Comparison of ENCODE assay signal across 1 cellular context in genomic region chr3:112786002-112786590, GRCh38.
TF ChIP-seq lines count a peak whose summit lies in the region.

No MANE protein-coding gene starts in this region.

TF ChIP-seq in K562, 482 proteins besides CTCF, POLR2A, EP300 and RAD21 (continued from another document and continues in another):
- TF ChIP-seq ZNF76 (CRISPR knock-in tag; IDR thresholded peaks at IDR 0.05; ENCODE audit: borderline replicate concordance) (no peak), NFE2L1 (tag; IDR thresholded peaks at IDR 0.05; ENCODE audit: borderline replicate concordance, low read depth) (no peak), HNRNPH1 (optimal IDR thresholded peaks at IDR 0.05; ENCODE audit: low read depth, low read length) (no peak), GMEB1 (CRISPR knock-in tag; IDR thresholded peaks at IDR 0.05) (no peak), TFAP4 (CRISPR knock-in tag; IDR thresholded peaks at IDR 0.05; ENCODE audit: borderline replicate concordance) (no peak), ZNF184 (CRISPR knock-in tag; IDR thresholded peaks at IDR 0.05) (no peak), RCOR1 (IDR thresholded peaks at IDR 0.05; ENCODE audit: borderline replicate concordance in 1 of 2, low read depth in 2 of 2, low read length in 2 of 2) (peak in 1 of 2 experiments; percentile 86; a peak in 2 of 4 replicates), NFRKB (IDR thresholded peaks at IDR 0.05; ENCODE audit: low read depth) (no peak), HINFP (tag; conservative IDR thresholded peaks at IDR 0.05; ENCODE audit: low read depth) (no peak), ARID2 (IDR thresholded peaks at IDR 0.05) (no peak), U2AF2 (optimal IDR thresholded peaks at IDR 0.05; ENCODE audit: low read depth, low read length) (no peak), ZNF507 (tag; conservative IDR thresholded peaks at IDR 0.05) (no peak), COPS2 (conservative IDR thresholded peaks at IDR 0.05) (no peak), ZNF239 (CRISPR knock-in tag; IDR thresholded peaks at IDR 0.05) (no peak), FOS (IDR thresholded peaks at IDR 0.05; ENCODE audit: extremely low read depth, insufficient read length) (no peak), PURB (CRISPR knock-in tag; IDR thresholded peaks at IDR 0.05; ENCODE audit: low read depth) (no peak), THRAP3 (IDR thresholded peaks at IDR 0.05; ENCODE audit: borderline replicate concordance) (no peak), SNRNP70 (optimal IDR thresholded peaks at IDR 0.05; ENCODE audit: low read depth, low read length) (no peak), CEBPG (CRISPR knock-in tag; IDR thresholded peaks at IDR 0.05) (no peak), CEBPG (tag; conservative IDR thresholded peaks at IDR 0.05 in 1 of 2, IDR thresholded peaks at IDR 0.05 in 1 of 2) (no peak), SUPT5H (IDR thresholded peaks at IDR 0.05) (no peak), PTTG1 (tag; IDR thresholded peaks at IDR 0.05; ENCODE audit: low read depth) (no peak), ZNF3 (CRISPR knock-in tag; IDR thresholded peaks at IDR 0.05) (no peak), YY1 (IDR thresholded peaks at IDR 0.05; ENCODE audit: borderline replicate concordance in 1 of 3, control insufficient read depth in 1 of 3, extremely low read depth in 1 of 3, insufficient read depth in 3 of 3, insufficient read length in 1 of 3, insufficient replicate concordance in 2 of 3, low read depth in 1 of 3, low read length in 2 of 3) (no peak), STAT5B (CRISPR knock-in tag; IDR thresholded peaks at IDR 0.05) (no peak), ARID4B (CRISPR knock-in tag; IDR thresholded peaks at IDR 0.05) (no peak), ZNF717 (CRISPR knock-in tag; IDR thresholded peaks at IDR 0.05) (no peak), MCM3 (IDR thresholded peaks at IDR 0.05) (no peak), ZNF445 (CRISPR knock-in tag; IDR thresholded peaks at IDR 0.05; ENCODE audit: low read depth) (no peak), TRIM25 (IDR thresholded peaks at IDR 0.05; ENCODE audit: borderline replicate concordance) (no peak), HDGF (IDR thresholded peaks at IDR 0.05) (no peak), CBX8 (IDR thresholded peaks at IDR 0.05; ENCODE audit: borderline replicate concordance, extremely low read depth, low read depth, low read length, poor library complexity, severe bottlenecking) (no peak), CGGBP1 (CRISPR knock-in tag; IDR thresholded peaks at IDR 0.05) (no peak), JUNB (CRISPR knock-in tag; conservative IDR thresholded peaks at IDR 0.05) (no peak), ZNF263 (CRISPR knock-in tag; IDR thresholded peaks at IDR 0.05; ENCODE audit: borderline replicate concordance) (no peak), NCOA1 (IDR thresholded peaks at IDR 0.05; ENCODE audit: low read depth) (0 out of 2 replicates have a peak, but pooled peaks have one; percentile 28), SMAD2 (IDR thresholded peaks at IDR 0.05; ENCODE audit: low read depth, low read length) (no peak), ZNF197 (CRISPR knock-in tag; IDR thresholded peaks at IDR 0.05; ENCODE audit: low read depth) (no peak), ZNF134 (CRISPR knock-in tag; conservative IDR thresholded peaks at IDR 0.05) (no peak), SRSF9 (IDR thresholded peaks at IDR 0.05; ENCODE audit: borderline replicate concordance, low read depth, low read length) (no peak), ATF4 (CRISPR knock-in tag; IDR thresholded peaks at IDR 0.05) (no peak), ZNF407 (IDR thresholded peaks at IDR 0.05; ENCODE audit: low read depth) (no peak), MLX (CRISPR knock-in tag; conservative IDR thresholded peaks at IDR 0.05) (no peak), ZNF707 (CRISPR knock-in tag; conservative IDR thresholded peaks at IDR 0.05) (no peak), ELF4 (CRISPR knock-in tag; IDR thresholded peaks at IDR 0.05) (no peak), NFATC3 (IDR thresholded peaks at IDR 0.05) (no peak)
